Comparison of ENCODE assay signal across 1 cellular context in genomic region chr1:203133969-203134725, GRCh38.
A peak's percentile ranks its signal among the peaks of the same experiment; 100 is the strongest.
TF ChIP-seq lines count a peak whose summit lies in the region.

No MANE protein-coding gene starts in this region.

TF ChIP-seq in IMR-90, 13 proteins besides CTCF, POLR2A, EP300 and RAD21:
- TF ChIP-seq FOS (IDR thresholded peaks at IDR 0.05; ENCODE audit: low read depth, low read length) (no peak), CEBPB (IDR thresholded peaks at IDR 0.05; ENCODE audit: low read depth, low read length) (0 out of 2 replicates have a peak, but pooled peaks have one; percentile 20)
TF ChIP-seq in IMR-90: peak in this region for 1.
